ENCODE assay signal across 18 cellular contexts in the genomic region with DNA sequence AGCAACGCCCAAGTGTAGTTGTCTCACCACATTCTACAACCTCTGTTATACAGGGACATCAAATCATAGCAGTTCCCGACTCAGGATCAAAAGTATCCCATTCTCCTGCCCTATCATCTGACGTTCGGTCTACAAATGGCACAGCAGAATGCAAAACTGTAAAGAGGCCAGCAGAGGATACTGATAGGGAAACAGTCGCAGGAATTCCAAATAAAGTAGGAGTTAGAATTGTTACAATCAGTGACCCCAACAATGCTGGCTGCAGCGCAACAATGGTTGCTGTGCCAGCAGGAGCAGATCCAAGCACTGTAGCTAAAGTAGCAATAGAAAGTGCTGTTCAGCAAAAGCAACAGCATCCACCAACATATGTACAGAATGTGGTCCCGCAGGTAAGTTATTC.
"Had no signal": no experiment of that assay in that cellular context is flagged by ENCODE, and none has a peak within 500 bp of the region (broad histone marks: within the 10 kb centered on the region; RNA-seq: fewer than 3 reads in every experiment).

No MANE protein-coding gene starts in this region.

- H3K9me3 ChIP-seq: neutrophil, pancreas, prostate gland, spleen, tibial nerve, upper lobe of right lung, vagina had no signal

- H3K9me3 Mint-ChIP-seq: effector memory CD8-positive, alpha-beta T cell; immature natural killer cell; naive B cell; stimulated activated memory B cell treated with anti-CD40 and anti-IgM and Interleukin-4, amounts not matched to agents 10 μg/mL and 1 μg/mL and 100 μg/mL, for 72 hours; stimulated activated naive CD8-positive, alpha-beta T cell treated with anti-CD3 and anti-CD28 coated beads, Interleukin-15, Interleukin-2, amounts not matched to agents 100 ng/mL and 50 ng/mL, for 24 hours had no signal

- ATAC-seq: effector memory CD8-positive, alpha-beta T cell; pancreas; sciatic nerve; stimulated activated memory B cell treated with anti-CD40 and anti-IgM and Interleukin-4, amounts not matched to agents 10 μg/mL and 1 μg/mL and 100 μg/mL, for 72 hours; upper lobe of right lung had no signal

- H3K4me3 ChIP-seq: pancreas, prostate gland, spleen, tibial nerve, upper lobe of right lung, vagina had no signal

- H3K27me3 ChIP-seq: neutrophil, pancreas, spleen, tibial nerve, upper lobe of right lung, vagina had no signal

- H3K27ac Mint-ChIP-seq: immature natural killer cell; naive B cell; stimulated activated memory B cell treated with anti-CD40 and anti-IgM and Interleukin-4, amounts not matched to agents 10 μg/mL and 1 μg/mL and 100 μg/mL, for 72 hours; stimulated activated naive CD8-positive, alpha-beta T cell treated with anti-CD3 and anti-CD28 coated beads, Interleukin-15, Interleukin-2, amounts not matched to agents 100 ng/mL and 50 ng/mL, for 24 hours had no signal

- H3K27me3 Mint-ChIP-seq: effector memory CD8-positive, alpha-beta T cell; naive B cell; stimulated activated memory B cell treated with anti-CD40 and anti-IgM and Interleukin-4, amounts not matched to agents 10 μg/mL and 1 μg/mL and 100 μg/mL, for 72 hours; stimulated activated naive CD8-positive, alpha-beta T cell treated with anti-CD3 and anti-CD28 coated beads, Interleukin-15, Interleukin-2, amounts not matched to agents 100 ng/mL and 50 ng/mL, for 24 hours had no signal

- H3K27ac ChIP-seq: neutrophil, pancreas, prostate gland, spleen, tibial nerve, upper lobe of right lung, vagina had no signal

- H3K4me1 ChIP-seq: pancreas, prostate gland, spleen, tibial nerve, upper lobe of right lung, vagina had no signal

- DNase-seq: effector memory CD8-positive, alpha-beta T cell; erythroblast; immature natural killer cell; mesendoderm; naive B cell; pancreas; spleen; stimulated activated CD4-positive, alpha-beta T cell treated with anti-CD3 and anti-CD28 coated beads, Interleukin-15, amount 100 ng/mL, for 24 hours; stimulated activated CD4-positive, alpha-beta T cell treated with anti-CD3 and anti-CD28 coated beads, Interleukin-1b, Interleukin-23, amount 100 ng/mL, for 48 hours; stimulated activated CD4-positive, alpha-beta T cell treated with anti-CD3 and anti-CD28 coated beads, Interleukin-4, amount 100 ng/mL, for 24 hours; upper lobe of right lung had no signal

- H3K4me3 Mint-ChIP-seq: effector memory CD8-positive, alpha-beta T cell; immature natural killer cell; naive B cell; stimulated activated memory B cell treated with anti-CD40 and anti-IgM and Interleukin-4, amounts not matched to agents 10 μg/mL and 1 μg/mL and 100 μg/mL, for 72 hours; stimulated activated naive CD8-positive, alpha-beta T cell treated with anti-CD3 and anti-CD28 coated beads, Interleukin-15, Interleukin-2, amounts not matched to agents 100 ng/mL and 50 ng/mL, for 24 hours had no signal

- H3K4me1 Mint-ChIP-seq: naive B cell; stimulated activated memory B cell treated with anti-CD40 and anti-IgM and Interleukin-4, amounts not matched to agents 10 μg/mL and 1 μg/mL and 100 μg/mL, for 72 hours had no signal
